Comparison of ENCODE assay signal across 17 cellular contexts in genomic region chr4:153013202-153013988, GRCh38.
"Had no signal": no experiment of that assay in that cellular context is flagged by ENCODE, and none has a peak within 500 bp of the region (broad histone marks: within the 10 kb centered on the region; RNA-seq: fewer than 3 reads in every experiment).

No MANE protein-coding gene starts in this region.

- H3K27ac ChIP-seq: breast epithelium, lower lobe of right lung, neutrophil, thyroid gland, uterus had no signal

- H3K27me3 ChIP-seq: breast epithelium, neutrophil, thyroid gland, uterus had no signal

- H3K4me3 ChIP-seq: breast epithelium, lower lobe of right lung, thyroid gland, uterus had no signal

- ATAC-seq: activated CD8-positive, alpha-beta T cell treated with anti-CD3 and anti-CD28 coated beads for 36 hours; activated T-cell treated with anti-CD3 and anti-CD28 coated beads, Interleukin-2, amount 50 U/mL, for 72 hours; lower lobe of right lung; naive thymus-derived CD4-positive, alpha-beta T cell had no signal

- H3K4me3 Mint-ChIP-seq: activated CD8-positive, alpha-beta T cell treated with anti-CD3 and anti-CD28 coated beads for 36 hours; activated naive CD8-positive, alpha-beta T cell treated with anti-CD3 and anti-CD28 coated beads, Interleukin-2, amount 10 ng/mL, durations not matched to agents 7 days and 5 days; activated T-cell treated with anti-CD3 and anti-CD28 coated beads, Interleukin-2, amount 50 U/mL, for 72 hours; naive thymus-derived CD4-positive, alpha-beta T cell had no signal

- H3K27me3 Mint-ChIP-seq: activated CD8-positive, alpha-beta T cell treated with anti-CD3 and anti-CD28 coated beads for 36 hours; activated naive CD8-positive, alpha-beta T cell treated with anti-CD3 and anti-CD28 coated beads, Interleukin-2, amount 10 ng/mL, durations not matched to agents 7 days and 5 days had no signal

- H3K36me3 ChIP-seq: breast epithelium, lower lobe of right lung, neutrophil, thyroid gland, uterus had no signal

- H3K9me3 ChIP-seq: lower lobe of right lung, neutrophil, thyroid gland, uterus had no signal

- DNase-seq: activated CD8-positive, alpha-beta memory T cell treated with anti-CD3 and anti-CD28 coated beads, Interleukin-2, amount 50 U/mL, for 4 hours; activated CD8-positive, alpha-beta T cell treated with anti-CD3 and anti-CD28 coated beads for 36 hours; activated gamma-delta T cell treated with Interleukin-2 at 50 U/mL for 16 hours; activated naive CD8-positive, alpha-beta T cell treated with anti-CD3 and anti-CD28 coated beads, Interleukin-2, amount 10 ng/mL, durations not matched to agents 7 days and 5 days; activated T-cell treated with anti-CD3 and anti-CD28 coated beads, Interleukin-2, amount 50 U/mL, for 72 hours; aorta; hippocampal formation; lower lobe of right lung; midbrain; naive thymus-derived CD4-positive, alpha-beta T cell; retina; small intestine; T-helper 9 cell; thyroid gland; uterus had no signal

- H3K36me3 Mint-ChIP-seq: activated naive CD8-positive, alpha-beta T cell treated with anti-CD3 and anti-CD28 coated beads, Interleukin-2, amount 10 ng/mL, durations not matched to agents 7 days and 5 days had no signal

- H3K27ac Mint-ChIP-seq: activated CD8-positive, alpha-beta T cell treated with anti-CD3 and anti-CD28 coated beads for 36 hours; activated naive CD8-positive, alpha-beta T cell treated with anti-CD3 and anti-CD28 coated beads, Interleukin-2, amount 10 ng/mL, durations not matched to agents 7 days and 5 days; activated T-cell treated with anti-CD3 and anti-CD28 coated beads, Interleukin-2, amount 50 U/mL, for 72 hours; naive thymus-derived CD4-positive, alpha-beta T cell had no signal

- H3K4me1 ChIP-seq: breast epithelium, lower lobe of right lung, thyroid gland, uterus had no signal

- H3K9me3 Mint-ChIP-seq: activated CD8-positive, alpha-beta T cell treated with anti-CD3 and anti-CD28 coated beads for 36 hours; activated naive CD8-positive, alpha-beta T cell treated with anti-CD3 and anti-CD28 coated beads, Interleukin-2, amount 10 ng/mL, durations not matched to agents 7 days and 5 days; activated T-cell treated with anti-CD3 and anti-CD28 coated beads, Interleukin-2, amount 50 U/mL, for 72 hours had no signal
